8 cellular contexts compared by ENCODE assay signal in the genomic region with DNA sequence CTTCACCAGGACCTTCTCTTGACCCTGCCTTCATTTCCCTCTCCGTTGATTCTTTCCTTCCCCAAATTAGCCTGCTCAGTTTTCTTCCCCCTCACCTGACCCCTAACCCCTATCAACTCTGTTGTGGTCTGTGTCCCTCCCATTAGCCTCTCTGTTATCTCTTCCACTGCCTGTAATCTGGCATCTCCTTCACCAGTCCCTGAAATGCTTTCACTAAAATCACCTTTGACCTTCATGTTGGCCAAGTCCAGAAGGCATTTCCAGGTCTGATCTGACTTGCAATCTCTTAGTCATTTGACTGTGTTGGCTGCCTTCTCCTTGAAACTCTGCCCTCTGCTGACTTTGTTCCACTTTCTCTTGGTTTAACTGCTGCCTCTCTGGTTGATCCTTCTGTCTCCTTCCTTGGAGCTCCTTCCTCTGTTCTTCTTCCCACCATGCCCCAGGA. TPM values are rescaled to one million over a fixed set of nuclear protein-coding genes. Genes with fewer than 3 reads are reported as not detected.
DNase-seq lines count a peak whose midpoint lies in the region; ATAC-seq and TF ChIP-seq lines count a peak whose summit lies in the region.

No MANE protein-coding gene starts in this region.

- peak overlapping the region; percentile 77 for H3K27ac Mint-ChIP-seq in T-helper 1 cell treated with Interleukin-12 subunit alpha and Interleukin-12 subunit beta and Interleukin-4 antibody, amounts not matched to agents 30 μg/mL and 1 μg/mL, for 36 hours
- H3K27ac Mint-ChIP-seq in nephron progenitor cell, result no peak overlapping the region

- peak overlapping the region; percentile 86 for H3K4me3 Mint-ChIP-seq in T-helper 1 cell treated with Interleukin-12 subunit alpha and Interleukin-12 subunit beta and Interleukin-4 antibody, amounts not matched to agents 30 μg/mL and 1 μg/mL, for 36 hours
- H3K4me3 Mint-ChIP-seq in nephron progenitor cell, result peak overlapping the region; percentile 88

- peaks cover 13 to 21% (median 14%) of the 10 kb centered on the region in 4 donors for H3K36me3 ChIP-seq in esophagus muscularis mucosa

- peaks cover 25% of the 10 kb centered on the region for H3K4me1 Mint-ChIP-seq in T-helper 1 cell treated with Interleukin-12 subunit alpha and Interleukin-12 subunit beta and Interleukin-4 antibody, amounts not matched to agents 30 μg/mL and 1 μg/mL, for 36 hours (ENCODE audit: low read depth)
- peaks cover 32% of the 10 kb centered on the region for H3K4me1 Mint-ChIP-seq in nephron progenitor cell

- H3K27ac ChIP-seq in esophagus muscularis mucosa (replicated peaks in 1 of 4), result peak overlapping the region; percentile 73 to 78 (median 75)

- peaks cover 19 to 39% (median 31%) of the 10 kb centered on the region in 4 donors for H3K4me1 ChIP-seq in esophagus muscularis mucosa

- DNase-seq in CMK (ENCODE audit: low read depth) (peak; percentile 76), HEK293T (ENCODE audit: extremely low spot score) (peak; percentile 41), esophagus muscularis mucosa (ENCODE audit: extremely low spot score) (no peak), nephron progenitor cell (no peak), cortex of kidney (lab: John Stamatoyannopoulos, UW) (no peak), NCI-H146 (lab: John Stamatoyannopoulos, UW) (no peak)

- no peaks in the 10 kb centered on the region for H3K9me3 Mint-ChIP-seq in T-helper 1 cell treated with Interleukin-12 subunit alpha and Interleukin-12 subunit beta and Interleukin-4 antibody, amounts not matched to agents 30 μg/mL and 1 μg/mL, for 36 hours
- H3K9me3 Mint-ChIP-seq in nephron progenitor cell, result no peaks in the 10 kb centered on the region

- no peak for ATAC-seq in HG03280 (IDR thresholded peaks at IDR 0.05; ENCODE audit: unreplicated experiment)

- POLR2A ChIA-PET in HEK293T (lab: Yijun Ruan, JAX), result no interaction called here

- CTCF ChIA-PET in HEK293T (lab: Yijun Ruan, JAX), result interaction anchor here (0.6 to 1.6 kb wide), 4 partner anchors 9 to 193 kb away, joined by 3 to 6 read pairs (median 4); no protein-coding TSS in a partner anchor

- no peaks in the 10 kb centered on the region for H3K9me3 ChIP-seq in esophagus muscularis mucosa

- intact Hi-C loops in esophagus muscularis mucosa (cut with DNase I), result loop anchor here (5.0 to 10.0 kb wide), 3 partner anchors 51 to 201 kb away; a partner anchor contains a TSS

- no peak for TF ChIP-seq EP300 in esophagus muscularis mucosa (IDR thresholded peaks at IDR 0.05)

- H3K4me3 ChIP-seq in esophagus muscularis mucosa, result peak overlapping the region; percentile 47 to 56 (median 50)

- no peak for TF ChIP-seq POLR2A in esophagus muscularis mucosa (IDR thresholded peaks at IDR 0.05; ENCODE audit: low read depth)

- no peaks in the 10 kb centered on the region for H3K27me3 Mint-ChIP-seq in T-helper 1 cell treated with Interleukin-12 subunit alpha and Interleukin-12 subunit beta and Interleukin-4 antibody, amounts not matched to agents 30 μg/mL and 1 μg/mL, for 36 hours (ENCODE audit: low read depth)
- H3K27me3 Mint-ChIP-seq in nephron progenitor cell (ENCODE audit: low read depth, poor library complexity), result peaks cover 22% of the 10 kb centered on the region

- peaks cover 12% of the 10 kb centered on the region for H3K36me3 Mint-ChIP-seq in T-helper 1 cell treated with Interleukin-12 subunit alpha and Interleukin-12 subunit beta and Interleukin-4 antibody, amounts not matched to agents 30 μg/mL and 1 μg/mL, for 36 hours (ENCODE audit: low read depth)
- H3K36me3 Mint-ChIP-seq in nephron progenitor cell (ENCODE audit: low read depth), result peaks cover 9% of the 10 kb centered on the region

- TF ChIP-seq CTCF in esophagus muscularis mucosa (IDR thresholded peaks at IDR 0.05) (peak in 2 of 3 experiments; percentile 11 to 30), nephron progenitor cell (IDR thresholded peaks at IDR 0.05) (no peak)

- 33% methylated on average over 1 of the region's 1 CpG for WGBS in esophagus muscularis mucosa

- H3K27me3 ChIP-seq in esophagus muscularis mucosa, result no peaks in the 10 kb centered on the region

TF ChIP-seq in HEK293T, 16 proteins besides CTCF, POLR2A, EP300 and RAD21:
- TF ChIP-seq BHLHE40 (IDR thresholded peaks at IDR 0.05; ENCODE audit: borderline replicate concordance) (no peak), FOXK2 (IDR thresholded peaks at IDR 0.05) (no peak), CTBP1 (IDR thresholded peaks at IDR 0.05; ENCODE audit: borderline replicate concordance) (no peak), L3MBTL2 (conservative IDR thresholded peaks at IDR 0.05) (no peak), ARNT (IDR thresholded peaks at IDR 0.05) (no peak), TARDBP (IDR thresholded peaks at IDR 0.05) (no peak), LEF1 (IDR thresholded peaks at IDR 0.05; ENCODE audit: borderline replicate concordance) (no peak), SUZ12 (IDR thresholded peaks at IDR 0.05) (no peak), ZNF384 (IDR thresholded peaks at IDR 0.05) (no peak), ELF4 (IDR thresholded peaks at IDR 0.05) (no peak), SP1 (IDR thresholded peaks at IDR 0.05) (no peak), NFRKB (IDR thresholded peaks at IDR 0.05) (no peak), HDGF (IDR thresholded peaks at IDR 0.05; ENCODE audit: borderline replicate concordance) (no peak), FOXA1 (IDR thresholded peaks at IDR 0.05) (no peak), FOXM1 (IDR thresholded peaks at IDR 0.05; ENCODE audit: borderline replicate concordance) (no peak)
- TF ChIP-seq, protein P1, sequence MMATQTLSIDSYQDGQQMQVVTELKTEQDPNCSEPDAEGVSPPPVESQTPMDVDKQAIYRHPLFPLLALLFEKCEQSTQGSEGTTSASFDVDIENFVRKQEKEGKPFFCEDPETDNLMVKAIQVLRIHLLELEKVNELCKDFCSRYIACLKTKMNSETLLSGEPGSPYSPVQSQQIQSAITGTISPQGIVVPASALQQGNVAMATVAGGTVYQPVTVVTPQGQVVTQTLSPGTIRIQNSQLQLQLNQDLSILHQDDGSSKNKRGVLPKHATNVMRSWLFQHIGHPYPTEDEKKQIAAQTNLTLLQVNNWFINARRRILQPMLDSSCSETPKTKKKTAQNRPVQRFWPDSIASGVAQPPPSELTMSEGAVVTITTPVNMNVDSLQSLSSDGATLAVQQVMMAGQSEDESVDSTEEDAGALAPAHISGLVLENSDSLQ (IDR thresholded peaks at IDR 0.05), result no peak

RNA-seq across cellular contexts. Expression of a gene that starts 28.2 kb away (rescaled TPM):
- total RNA-seq in esophagus muscularis mucosa, result 100 to 1,000 TPM; 108 to 178 (median 128) TPM

RNA-seq across cellular contexts. Expression of a gene that starts 32.6 kb away (rescaled TPM):
- total RNA-seq in esophagus muscularis mucosa, result not detected

RNA-seq across cellular contexts. Expression of a gene that starts 51.7 kb away (rescaled TPM):
- total RNA-seq in esophagus muscularis mucosa, result 10 to 100 TPM; 44.4 to 61.1 (median 54.9) TPM

Comparison
In these comparisons a context has a peak if more than half of its experiments do, and no peak if none do; other contexts are left out.
1. DNase-seq: peak in CMK (single experiment) and HEK293T (single experiment); none in esophagus muscularis mucosa (single experiment), nephron progenitor cell (single experiment), cortex of kidney (single experiment) and NCI-H146 (single experiment).